Comparison of ENCODE assay signal across 21 cellular contexts in the genomic region with DNA sequence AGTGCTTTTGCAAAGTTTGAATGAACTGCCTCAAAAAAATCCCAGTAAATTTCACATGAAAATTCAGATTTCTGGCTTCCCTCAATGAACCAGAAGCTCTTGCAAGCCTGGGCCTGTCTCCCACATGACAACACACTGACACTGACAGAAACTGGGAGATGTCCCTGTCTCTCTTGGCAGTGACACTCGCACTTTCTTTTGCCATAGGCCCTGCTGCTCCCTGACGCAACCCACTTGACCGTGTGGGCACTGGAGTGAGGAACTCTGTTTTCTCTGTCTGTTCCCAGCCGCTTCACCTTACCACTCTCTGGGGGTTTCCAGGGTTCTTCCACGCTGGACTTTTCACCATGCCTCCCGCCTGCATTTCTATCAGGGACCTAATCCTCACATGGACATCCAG.
A peak's percentile ranks its signal among the peaks of the same experiment; 100 is the strongest.
DNase-seq lines count a peak whose midpoint lies in the region; ATAC-seq and TF ChIP-seq lines count a peak whose summit lies in the region.
"Had no signal": no experiment of that assay in that cellular context is flagged by ENCODE, and none has a peak within 500 bp of the region (broad histone marks: within the 10 kb centered on the region; RNA-seq: fewer than 3 reads in every experiment).

No MANE protein-coding gene starts in this region.

- H3K36me3 Mint-ChIP-seq in activated T-helper 17 cell treated with anti-CD3 and anti-CD28 coated beads, Interleukin-2, amount 50 U/mL, for 72 hours (ENCODE audit: low read depth), result no peaks in the 10 kb centered on the region

- H3K9me3 Mint-ChIP-seq in activated T-helper 17 cell treated with anti-CD3 and anti-CD28 coated beads, Interleukin-2, amount 50 U/mL, for 72 hours, result peaks cover 4% of the 10 kb centered on the region
- H3K9me3 Mint-ChIP-seq: CD4-positive, alpha-beta T cell had no signal

- no peak for TF ChIP-seq CTCF in GM12865 (IDR thresholded peaks at IDR 0.05; ENCODE audit: insufficient read depth, low read depth, low read length, missing control alignments)

- no peak overlapping the region for H3K4me3 Mint-ChIP-seq in activated T-helper 17 cell treated with anti-CD3 and anti-CD28 coated beads, Interleukin-2, amount 50 U/mL, for 72 hours
- H3K4me3 Mint-ChIP-seq: CD4-positive, alpha-beta T cell had no signal

- no peaks in the 10 kb centered on the region for H3K4me1 Mint-ChIP-seq in activated T-helper 17 cell treated with anti-CD3 and anti-CD28 coated beads, Interleukin-2, amount 50 U/mL, for 72 hours

- intact Hi-C loops in left cardiac atrium (cut with DNase I), result no loop called here

- ATAC-seq in activated T-helper 17 cell treated with anti-CD3 and anti-CD28 coated beads, Interleukin-2, amount 50 U/mL, for 72 hours (replicated peaks), result no peak
- ATAC-seq in left cardiac atrium, result peak; percentile 71 to 72
- no peak for ATAC-seq in GM21529 (IDR thresholded peaks at IDR 0.05; ENCODE audit: unreplicated experiment)

- no peak overlapping the region for H3K4me3 ChIP-seq in GM12865 (ENCODE audit: low read depth, low read length)
- H3K4me3 ChIP-seq: BLaER1, SK-N-MC had no signal

- DNase-seq in GM12865 (ENCODE audit: low read depth) (peak; percentile 29), left cardiac atrium (peak; percentile 50), medulla oblongata (ENCODE audit: extremely low spot score) (peak; percentile 27), midbrain (lab: John Stamatoyannopoulos, UW) (no peak), SIG-M5 (lab: John Stamatoyannopoulos, UW) (no peak)
- DNase-seq: CD4-positive, alpha-beta T cell; HCEC 1CT; KBM-7; NCI-H1048; NCI-H1417; NCI-H1694; NCI-H2081; NCI-H226; NCI-H510A; NCI-H69; RPMI8226; SHP77 treated with DMSO at 0.1 percent for 48 hours had no signal

- peak overlapping the region; percentile 40 for H3K27ac Mint-ChIP-seq in activated T-helper 17 cell treated with anti-CD3 and anti-CD28 coated beads, Interleukin-2, amount 50 U/mL, for 72 hours
- H3K27ac Mint-ChIP-seq: CD4-positive, alpha-beta T cell had no signal

- H3K27me3 Mint-ChIP-seq in activated T-helper 17 cell treated with anti-CD3 and anti-CD28 coated beads, Interleukin-2, amount 50 U/mL, for 72 hours, result peaks cover 6% of the 10 kb centered on the region
- H3K27me3 Mint-ChIP-seq: CD4-positive, alpha-beta T cell had no signal

Comparison
In these comparisons a context has a peak if more than half of its experiments do, and no peak if none do; other contexts are left out.
1. DNase-seq: peak in GM12865 (single experiment), left cardiac atrium (single experiment) and medulla oblongata (single experiment); none in midbrain (single experiment) and SIG-M5 (single experiment).
2. ATAC-seq: peak in left cardiac atrium (2 of 2); none in activated T-helper 17 cell treated with anti-CD3 and anti-CD28 coated beads, Interleukin-2, amount 50 U/mL, for 72 hours (single experiment) and GM21529 (single experiment).